In the genomic region with DNA sequence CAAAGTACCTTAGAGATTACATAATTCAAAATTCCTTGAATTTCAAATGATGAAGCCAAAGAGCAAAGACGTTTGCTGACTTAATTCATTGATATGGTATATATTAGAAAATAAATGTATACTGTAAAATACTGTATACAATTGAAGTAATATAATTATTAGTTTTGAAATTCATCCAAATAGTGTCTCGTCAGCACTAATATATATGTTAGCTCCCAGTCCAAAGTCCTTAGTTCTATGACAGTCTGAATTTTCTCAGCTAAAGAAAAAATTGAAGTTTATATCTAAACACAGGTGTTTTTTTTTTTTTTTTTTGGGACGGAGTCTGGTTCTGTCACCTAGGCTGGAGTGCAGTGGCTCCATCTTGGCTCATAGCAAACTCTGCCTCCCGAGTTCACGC, we compare ENCODE assay signal across 3 cellular contexts.
TF ChIP-seq lines count a peak whose summit lies in the region.

No MANE protein-coding gene starts in this region.

TF ChIP-seq in A549, 52 proteins besides CTCF, POLR2A, EP300 and RAD21:
- TF ChIP-seq CHD4 (IDR thresholded peaks at IDR 0.05; ENCODE audit: borderline replicate concordance): no peak
- peak; percentile 46 for TF ChIP-seq MAFK (IDR thresholded peaks at IDR 0.05; ENCODE audit: partially characterized antibody)

TF ChIP-seq in IMR-90, 13 proteins besides CTCF, POLR2A, EP300 and RAD21:
- peak; percentile 88 for TF ChIP-seq MAFK (IDR thresholded peaks at IDR 0.05; ENCODE audit: low read depth, low read length)
- TF ChIP-seq, protein P1, sequence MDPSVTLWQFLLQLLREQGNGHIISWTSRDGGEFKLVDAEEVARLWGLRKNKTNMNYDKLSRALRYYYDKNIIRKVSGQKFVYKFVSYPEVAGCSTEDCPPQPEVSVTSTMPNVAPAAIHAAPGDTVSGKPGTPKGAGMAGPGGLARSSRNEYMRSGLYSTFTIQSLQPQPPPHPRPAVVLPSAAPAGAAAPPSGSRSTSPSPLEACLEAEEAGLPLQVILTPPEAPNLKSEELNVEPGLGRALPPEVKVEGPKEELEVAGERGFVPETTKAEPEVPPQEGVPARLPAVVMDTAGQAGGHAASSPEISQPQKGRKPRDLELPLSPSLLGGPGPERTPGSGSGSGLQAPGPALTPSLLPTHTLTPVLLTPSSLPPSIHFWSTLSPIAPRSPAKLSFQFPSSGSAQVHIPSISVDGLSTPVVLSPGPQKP (IDR thresholded peaks at IDR 0.05; ENCODE audit: borderline replicate concordance, low read depth, low read length): no peak
- no peak for TF ChIP-seq RFX5 (IDR thresholded peaks at IDR 0.05; ENCODE audit: low read depth, low read length)
- no peak for TF ChIP-seq CEBPB (IDR thresholded peaks at IDR 0.05; ENCODE audit: low read depth, low read length)

TF ChIP-seq in H1, 55 proteins besides CTCF, POLR2A, EP300 and RAD21:
- peak; percentile 41; the same call in 1 of the 2 replicates for TF ChIP-seq MAFK (IDR thresholded peaks at IDR 0.05; ENCODE audit: low read depth, low read length)
- TF ChIP-seq RFX5 (IDR thresholded peaks at IDR 0.05; ENCODE audit: borderline replicate concordance, low read depth, low read length): no peak
